In genomic region chr1:150507912-150508864, GRCh38 we compare ENCODE assay signal across 8 cellular contexts. TPM values are rescaled to one million over a fixed set of nuclear protein-coding genes. Genes with fewer than 3 reads are reported as not detected.
DNase-seq lines count a peak whose midpoint lies in the region; ATAC-seq and TF ChIP-seq lines count a peak whose summit lies in the region.

Gene ECM1 (plus strand): TSS chr1:150508109. CDS start chr1:150508210, 101 bp downstream.

- H3K4me1 Mint-ChIP-seq in nephron progenitor cell: peaks cover 74% of the 10 kb centered on the region

- no peak within 1 kb of the TSS for H3K4me3 Mint-ChIP-seq in nephron progenitor cell

- peak within 1 kb of the TSS; percentile 99 for H3K27ac Mint-ChIP-seq in nephron progenitor cell

- H3K27me3 Mint-ChIP-seq in nephron progenitor cell (ENCODE audit: low read depth, poor library complexity): no peaks in the 10 kb centered on the region

- H3K36me3 Mint-ChIP-seq in nephron progenitor cell (ENCODE audit: low read depth): peaks cover 53% of the 10 kb centered on the region

- ATAC-seq in HG03025 (IDR thresholded peaks at IDR 0.05; ENCODE audit: low FRiP score, unreplicated experiment): no peak

- DNase-seq in Daoy (ENCODE audit: low read depth) (peak; percentile 87), epidermal melanocyte (ENCODE audit: insufficient read length, low spot score) (peak; percentile 89), nephron progenitor cell (no peak), cerebellum (ENCODE audit: low spot score) (no peak), NCI-H345 (lab: John Stamatoyannopoulos, UW) (no peak)
- DNase-seq in stimulated activated CD4-positive, alpha-beta T cell treated with anti-CD3 and anti-CD28 coated beads, Interleukin-2, amount 100 ng/mL, for 48 hours: no peak

- no peaks in the 10 kb centered on the region for H3K9me3 Mint-ChIP-seq in nephron progenitor cell

- TF ChIP-seq CTCF in nephron progenitor cell (IDR thresholded peaks at IDR 0.05): no peak

TF ChIP-seq in PFSK-1, 5 proteins besides CTCF, POLR2A, EP300 and RAD21:
- TF ChIP-seq TAF1 (IDR thresholded peaks at IDR 0.05; ENCODE audit: borderline replicate concordance, insufficient read depth, low read length): peak; percentile 57; the same call in 1 of the 2 replicates
- peak; percentile 87; the same call in 1 of the 2 replicates for TF ChIP-seq SIN3A (IDR thresholded peaks at IDR 0.05; ENCODE audit: borderline replicate concordance, insufficient read depth, low read length)
- TF ChIP-seq POLR2AphosphoS5 (IDR thresholded peaks at IDR 0.05; ENCODE audit: low read depth, low read length): peak; percentile 87
- TF ChIP-seq FOXP2 (optimal IDR thresholded peaks at IDR 0.05; ENCODE audit: borderline replicate concordance, extremely low read depth, extremely low read length, insufficient read depth): no peak
- TF ChIP-seq REST (IDR thresholded peaks at IDR 0.05; ENCODE audit: insufficient read depth in 1 of 2, low read depth in 2 of 2, low read length in 2 of 2): no peak

RNA-seq across cellular contexts. Expression of gene ECM1, which starts in this region (rescaled TPM):
- 13.8 and 15.4 TPM in 2 replicates for total RNA-seq in Daoy (2014; rRNA removed; shearing (Covaris generic))
- 43.6 TPM for polyA plus RNA-seq in PFSK-1 (2012; ENCODE audit: insufficient read length, low read depth)
- 1.9 TPM for total RNA-seq in cerebellum

Comparison
In these comparisons a context has a peak if more than half of its experiments do, and no peak if none do; other contexts are left out.
1. DNase-seq: peak in Daoy (single experiment) and epidermal melanocyte (single experiment); none in nephron progenitor cell (single experiment), stimulated activated CD4-positive, alpha-beta T cell treated with anti-CD3 and anti-CD28 coated beads, Interleukin-2, amount 100 ng/mL, for 48 hours (0 of 2), cerebellum (single experiment) and NCI-H345 (single experiment).